Comparison of ENCODE assay signal across 21 cellular contexts in genomic region chrX:21711848-21712197, GRCh38. TPM values are rescaled to one million over a fixed set of nuclear protein-coding genes. Genes with fewer than 3 reads are reported as not detected.
"Had no signal": no experiment of that assay in that cellular context is flagged by ENCODE, and none has a peak within 500 bp of the region (broad histone marks: within the 10 kb centered on the region; RNA-seq: fewer than 3 reads in every experiment).

No MANE protein-coding gene starts in this region.

- DNase-seq: activated CD4-positive, alpha-beta T cell treated with anti-CD3 and anti-CD28 coated beads for 4 hours; activated CD8-positive, alpha-beta memory T cell treated with anti-CD3 and anti-CD28 coated beads, Interleukin-2, amount 50 U/mL, for 4 hours; activated CD8-positive, alpha-beta T cell treated with anti-CD3 and anti-CD28 coated beads for 36 hours; activated effector memory CD4-positive, alpha-beta T cell treated with Interleukin-2 at 50 U/mL for 16 hours; activated naive CD4-positive, alpha-beta T cell; aorta; body of pancreas; MG63; NCI-H1105; NCI-H1436; NCI-H1694 treated with DMSO at 0.1 percent for 48 hours; NCI-H2029 treated with DMSO at 0.1 percent for 48 hours; NCI-H510A treated with DMSO at 0.1 percent for 48 hours; NCI-H69; SHP77 treated with DMSO at 0.1 percent for 48 hours had no signal

- H3K4me3 Mint-ChIP-seq: activated CD8-positive, alpha-beta T cell treated with anti-CD3 and anti-CD28 coated beads for 36 hours; activated naive CD4-positive, alpha-beta T cell treated with anti-CD3 and anti-CD28 coated beads, Interleukin-2, amount 50 U/mL, for 24 hours; T-helper 1 cell treated with Interleukin-12 subunit alpha and Interleukin-12 subunit beta and Interleukin-4 antibody, amounts not matched to agents 30 μg/mL and 1 μg/mL, for 36 hours had no signal

- H3K4me1 ChIP-seq: body of pancreas had no signal

- H3K9me3 Mint-ChIP-seq: activated CD8-positive, alpha-beta T cell treated with anti-CD3 and anti-CD28 coated beads for 36 hours; activated naive CD4-positive, alpha-beta T cell treated with anti-CD3 and anti-CD28 coated beads, Interleukin-2, amount 50 U/mL, for 24 hours; T-helper 1 cell treated with Interleukin-12 subunit alpha and Interleukin-12 subunit beta and Interleukin-4 antibody, amounts not matched to agents 30 μg/mL and 1 μg/mL, for 36 hours had no signal

- H3K36me3 Mint-ChIP-seq: activated naive CD4-positive, alpha-beta T cell treated with anti-CD3 and anti-CD28 coated beads, Interleukin-2, amount 50 U/mL, for 24 hours had no signal

- FAIRE-seq: RCC 7860 had no signal

- H3K27ac Mint-ChIP-seq: activated CD8-positive, alpha-beta T cell treated with anti-CD3 and anti-CD28 coated beads for 36 hours; activated naive CD4-positive, alpha-beta T cell treated with anti-CD3 and anti-CD28 coated beads, Interleukin-2, amount 50 U/mL, for 24 hours; T-helper 1 cell treated with Interleukin-12 subunit alpha and Interleukin-12 subunit beta and Interleukin-4 antibody, amounts not matched to agents 30 μg/mL and 1 μg/mL, for 36 hours had no signal

- H3K4me3 ChIP-seq: body of pancreas, cardiac muscle cell, MG63 had no signal

- H3K27me3 Mint-ChIP-seq: activated CD8-positive, alpha-beta T cell treated with anti-CD3 and anti-CD28 coated beads for 36 hours; activated naive CD4-positive, alpha-beta T cell treated with anti-CD3 and anti-CD28 coated beads, Interleukin-2, amount 50 U/mL, for 24 hours had no signal

- H3K9me3 ChIP-seq: body of pancreas, MG63 had no signal

- H3K36me3 ChIP-seq: MG63 had no signal

- H3K4me1 Mint-ChIP-seq: activated naive CD4-positive, alpha-beta T cell treated with anti-CD3 and anti-CD28 coated beads, Interleukin-2, amount 50 U/mL, for 24 hours had no signal

- H3K27me3 ChIP-seq: body of pancreas, cardiac muscle cell, MG63 had no signal

- H3K27ac ChIP-seq: body of pancreas, cardiac muscle cell had no signal

- ATAC-seq: activated CD4-positive, CD25-positive, alpha-beta regulatory T cell treated with anti-CD3 and anti-CD28 coated beads, Interleukin-2, amount 50 U/mL, for 24 hours; activated CD8-positive, alpha-beta T cell treated with anti-CD3 and anti-CD28 coated beads for 36 hours; body of pancreas had no signal

RNA-seq across cellular contexts. Expression of gene SMPX, which starts 46.1 kb away (rescaled TPM):
- total RNA-seq: activated CD8-positive, alpha-beta T cell treated with anti-CD3 and anti-CD28 coated beads for 36 hours; body of pancreas had no signal

RNA-seq across cellular contexts. Expression of gene KLHL34, which starts 53.7 kb away (rescaled TPM):
- total RNA-seq: aorta, body of pancreas, cardiac muscle cell, SK-MEL-5 had no signal
